In the genomic region with DNA sequence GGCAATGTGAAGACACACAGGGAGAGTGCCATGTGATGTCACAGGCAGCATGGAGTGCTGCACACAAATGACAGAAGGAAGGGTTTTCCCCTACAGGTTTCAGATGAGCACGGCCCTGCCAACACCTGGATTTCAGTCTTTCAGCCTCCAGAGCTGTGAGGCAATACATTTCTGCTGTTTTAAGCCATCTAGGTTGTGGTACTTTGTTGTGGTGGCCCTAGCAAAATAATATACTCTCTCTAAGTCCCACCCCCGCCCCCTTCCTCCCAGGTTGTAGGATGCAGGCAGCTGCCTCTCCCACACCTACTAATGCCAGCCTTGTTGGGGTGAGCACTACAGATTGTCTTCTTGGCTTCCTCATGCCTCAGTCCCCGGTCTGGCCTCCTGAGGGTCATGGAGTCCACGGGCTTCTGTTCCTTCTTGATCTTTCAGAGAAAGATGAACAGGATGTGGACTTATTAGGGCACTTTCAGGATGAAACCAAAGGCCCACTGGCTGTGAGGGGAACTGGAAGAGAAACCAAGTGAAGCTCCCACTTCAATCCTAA, we compare ENCODE assay signal across 11 cellular contexts.
DNase-seq lines count a peak whose midpoint lies in the region; ATAC-seq and TF ChIP-seq lines count a peak whose summit lies in the region.
"Had no signal": no experiment of that assay in that cellular context is flagged by ENCODE, and none has a peak within 500 bp of the region (broad histone marks: within the 10 kb centered on the region; RNA-seq: fewer than 3 reads in every experiment).

No MANE protein-coding gene starts in this region.

- intact Hi-C loops in transverse colon (cut with DNase I; ENCODE audit: low total_unique reads), result no loop called here

- TF ChIP-seq POLR2A in transverse colon (IDR thresholded peaks at IDR 0.05), result no peak

- peaks cover under 1% of the 10 kb centered on the region for H3K27me3 ChIP-seq in transverse colon

- TF ChIP-seq CTCF in transverse colon (IDR thresholded peaks at IDR 0.05), result no peak

- H3K36me3 ChIP-seq in transverse colon, result no peaks in the 10 kb centered on the region

- TF ChIP-seq EP300 in transverse colon (IDR thresholded peaks at IDR 0.05; ENCODE audit: low read depth), result no peak

- DNase-seq in activated CD4-positive, alpha-beta T cell treated with anti-CD3 and anti-CD28 coated beads for 48 hours, result peak; percentile 65
- no peak for DNase-seq in activated CD4-positive, alpha-beta T cell treated with anti-CD3 and anti-CD28 coated beads for 1 hour
- peak; percentile 13 to 22 for DNase-seq in stimulated activated CD4-positive, alpha-beta T cell treated with anti-CD3 and anti-CD28 coated beads, Interleukin-2, amount 100 ng/mL, for 48 hours
- no peak for DNase-seq in iPS-NIHi7 (ENCODE audit: extremely low spot score)
- DNase-seq in transverse colon, result no peak
- no peak for DNase-seq in NCI-H128 (lab: John Stamatoyannopoulos, UW; ENCODE audit: unreplicated experiment)
- DNase-seq: caudate nucleus, hypothalamus, NCI-H187 had no signal

- H3K27ac ChIP-seq in transverse colon, result no peak overlapping the region

- in situ Hi-C loops in transverse colon (cut with MboI; ENCODE audit: low pct_ligation_motif_present in 1 of 4, low pct_unique_long_range_greater_than_20kb in 1 of 4, low sequenced_read_pairs in 3 of 4), result no loop called here

- WGBS in transverse colon (ENCODE audit: low coverage in 1 of 2), 2 donors, result 58 to 80% methylated on average over 1 to 4 of the region's 4 CpGs

- no peak overlapping the region for H3K4me3 ChIP-seq in transverse colon

- H3K4me1 ChIP-seq in transverse colon, result no peaks in the 10 kb centered on the region

- no peaks in the 10 kb centered on the region for H3K9me3 ChIP-seq in transverse colon

- peak; percentile 97 for ATAC-seq in GM21825 (IDR thresholded peaks at IDR 0.05; ENCODE audit: unreplicated experiment)
- ATAC-seq in HG03520 (IDR thresholded peaks at IDR 0.05; ENCODE audit: unreplicated experiment), result peak; percentile 96

Comparison
In these comparisons a context has a peak if more than half of its experiments do, and no peak if none do; other contexts are left out.
1. DNase-seq: peak in activated CD4-positive, alpha-beta T cell treated with anti-CD3 and anti-CD28 coated beads for 48 hours (single experiment) and stimulated activated CD4-positive, alpha-beta T cell treated with anti-CD3 and anti-CD28 coated beads, Interleukin-2, amount 100 ng/mL, for 48 hours (2 of 2); none in activated CD4-positive, alpha-beta T cell treated with anti-CD3 and anti-CD28 coated beads for 1 hour (single experiment), iPS-NIHi7 (single experiment), transverse colon (single experiment) and NCI-H128 (single experiment).